In the genomic region with DNA sequence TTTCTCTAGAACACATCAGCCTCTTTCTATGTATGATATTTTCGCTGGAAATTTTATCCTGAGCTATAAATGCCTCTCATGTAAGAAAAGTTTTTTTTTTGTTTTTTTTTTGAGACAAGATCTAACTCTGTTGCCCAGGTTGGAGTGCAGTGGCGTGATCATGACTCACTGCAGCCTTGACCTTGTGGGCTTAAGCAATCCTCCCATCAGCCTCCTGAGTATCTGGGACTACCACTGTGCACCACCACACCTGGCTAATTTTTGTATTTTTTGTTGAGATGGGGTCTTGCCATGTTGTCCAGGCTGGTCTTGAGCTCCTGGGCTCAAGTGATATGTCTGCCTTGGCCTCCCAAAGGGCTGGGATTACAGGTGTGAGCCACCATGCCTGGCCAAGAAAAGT, we compare ENCODE assay signal across 14 cellular contexts.
DNase-seq lines count a peak whose midpoint lies in the region; ATAC-seq and TF ChIP-seq lines count a peak whose summit lies in the region.
"Had no signal": no experiment of that assay in that cellular context is flagged by ENCODE, and none has a peak within 500 bp of the region (broad histone marks: within the 10 kb centered on the region; RNA-seq: fewer than 3 reads in every experiment).

No MANE protein-coding gene starts in this region.

- H3K36me3 Mint-ChIP-seq in stimulated activated naive CD8-positive, alpha-beta T cell treated with anti-CD3 and anti-CD28 coated beads, Interleukin-15, Interleukin-2, amounts not matched to agents 100 ng/mL and 50 ng/mL, for 24 hours (ENCODE audit: low read depth), result peaks cover 14% of the 10 kb centered on the region
- no peaks in the 10 kb centered on the region for H3K36me3 Mint-ChIP-seq in Caco-2 (ENCODE audit: insufficient read depth, unreplicated experiment)
- H3K36me3 Mint-ChIP-seq: activated naive CD8-positive, alpha-beta T cell treated with anti-CD3 and anti-CD28 coated beads, Interleukin-2, amount 10 ng/mL, durations not matched to agents 7 days and 5 days had no signal

- no peak for ATAC-seq in stimulated activated naive CD8-positive, alpha-beta T cell treated with anti-CD3 and anti-CD28 coated beads, Interleukin-15, amount 100 ng/mL, for 72 hours
- ATAC-seq in foreskin keratinocyte, result peak; percentile 36
- ATAC-seq: activated CD4-positive, alpha-beta T cell treated with anti-CD3 and anti-CD28 coated beads for 36 hours; left lobe of liver had no signal

- H3K27me3 ChIP-seq in foreskin keratinocyte (no peaks in the 10 kb centered on the region), Caco-2 (replicated peaks; ENCODE audit: control insufficient read depth, insufficient read depth, low read length) (no peaks in the 10 kb centered on the region), right atrium auricular region (no peaks in the 10 kb centered on the region)
- H3K27me3 ChIP-seq: hepatocyte had no signal

- H3K27me3 Mint-ChIP-seq in stimulated activated naive CD8-positive, alpha-beta T cell treated with anti-CD3 and anti-CD28 coated beads, Interleukin-15, Interleukin-2, amounts not matched to agents 100 ng/mL and 50 ng/mL, for 24 hours, result no peaks in the 10 kb centered on the region
- H3K27me3 Mint-ChIP-seq in stimulated activated naive CD8-positive, alpha-beta T cell treated with anti-CD3 and anti-CD28 coated beads, Interleukin-15, amount 100 ng/mL, for 72 hours, result no peaks in the 10 kb centered on the region
- H3K27me3 Mint-ChIP-seq in Caco-2 (ENCODE audit: insufficient read depth, unreplicated experiment), result no peaks in the 10 kb centered on the region
- H3K27me3 Mint-ChIP-seq: activated CD4-positive, alpha-beta T cell treated with anti-CD3 and anti-CD28 coated beads for 36 hours; activated naive CD8-positive, alpha-beta T cell treated with anti-CD3 and anti-CD28 coated beads, Interleukin-2, amount 10 ng/mL, durations not matched to agents 7 days and 5 days had no signal

- POLR2A ChIA-PET in Caco-2 (lab: Charles Lee), result no interaction called here

- TF ChIP-seq CTCF in foreskin keratinocyte (conservative IDR thresholded peaks at IDR 0.05) (no peak), Caco-2 (IDR thresholded peaks at IDR 0.05; ENCODE audit: insufficient read depth in 1 of 2, low read depth in 1 of 2, low read length in 1 of 2, severe bottlenecking in 1 of 2, unreplicated experiment in 1 of 2) (no peak), right atrium auricular region (IDR thresholded peaks at IDR 0.05) (no peak)

- no peaks in the 10 kb centered on the region for H3K36me3 ChIP-seq in Caco-2 (ENCODE audit: control insufficient read depth, insufficient read depth, low read length)
- H3K36me3 ChIP-seq in right atrium auricular region, result no peaks in the 10 kb centered on the region

- peak overlapping the region; percentile 63 for H3K27ac Mint-ChIP-seq in stimulated activated naive CD8-positive, alpha-beta T cell treated with anti-CD3 and anti-CD28 coated beads, Interleukin-15, Interleukin-2, amounts not matched to agents 100 ng/mL and 50 ng/mL, for 24 hours
- H3K27ac Mint-ChIP-seq in stimulated activated naive CD8-positive, alpha-beta T cell treated with anti-CD3 and anti-CD28 coated beads, Interleukin-15, amount 100 ng/mL, for 72 hours, result no peak overlapping the region
- no peak overlapping the region for H3K27ac Mint-ChIP-seq in Caco-2 (ENCODE audit: unreplicated experiment)
- H3K27ac Mint-ChIP-seq: activated CD4-positive, alpha-beta T cell treated with anti-CD3 and anti-CD28 coated beads for 36 hours; activated naive CD8-positive, alpha-beta T cell treated with anti-CD3 and anti-CD28 coated beads, Interleukin-2, amount 10 ng/mL, durations not matched to agents 7 days and 5 days had no signal

- H3K9me3 ChIP-seq in Caco-2 (no peaks in the 10 kb centered on the region), right atrium auricular region (no peaks in the 10 kb centered on the region)

- DNase-seq in stimulated activated naive CD8-positive, alpha-beta T cell treated with anti-CD3 and anti-CD28 coated beads, Interleukin-15, amount 100 ng/mL, for 72 hours, result no peak
- DNase-seq in amniotic epithelial cell (ENCODE audit: low read depth) (peak; percentile 71), foreskin keratinocyte (peak in 1 of 2 donors; percentile 48), D341Med (ENCODE audit: low spot score) (no peak), Caco-2 (no peak), right atrium auricular region (ENCODE audit: low spot score) (no peak)
- no peak for DNase-seq in stimulated activated CD4-positive, alpha-beta T cell treated with anti-CD3 and anti-CD28 coated beads, Interleukin-15, amount 100 ng/mL, for 24 hours
- DNase-seq: activated CD4-positive, alpha-beta T cell treated with anti-CD3 and anti-CD28 coated beads for 36 hours; activated naive CD8-positive, alpha-beta T cell treated with anti-CD3 and anti-CD28 coated beads, Interleukin-2, amount 10 ng/mL, durations not matched to agents 7 days and 5 days; cerebellar nuclear complex; NCI-H1930 had no signal

- H3K4me3 ChIP-seq in Caco-2 (ENCODE audit: low read depth, low read length) (no peak overlapping the region), right atrium auricular region (no peak overlapping the region)
- H3K4me3 ChIP-seq: hepatocyte had no signal

- H3K4me3 Mint-ChIP-seq in stimulated activated naive CD8-positive, alpha-beta T cell treated with anti-CD3 and anti-CD28 coated beads, Interleukin-15, Interleukin-2, amounts not matched to agents 100 ng/mL and 50 ng/mL, for 24 hours, result no peak overlapping the region
- H3K4me3 Mint-ChIP-seq in stimulated activated naive CD8-positive, alpha-beta T cell treated with anti-CD3 and anti-CD28 coated beads, Interleukin-15, amount 100 ng/mL, for 72 hours, result no peak overlapping the region
- H3K4me3 Mint-ChIP-seq in Caco-2 (ENCODE audit: unreplicated experiment), result no peak overlapping the region
- H3K4me3 Mint-ChIP-seq: activated CD4-positive, alpha-beta T cell treated with anti-CD3 and anti-CD28 coated beads for 36 hours; activated naive CD8-positive, alpha-beta T cell treated with anti-CD3 and anti-CD28 coated beads, Interleukin-2, amount 10 ng/mL, durations not matched to agents 7 days and 5 days had no signal

- H3K9me3 Mint-ChIP-seq in stimulated activated naive CD8-positive, alpha-beta T cell treated with anti-CD3 and anti-CD28 coated beads, Interleukin-15, Interleukin-2, amounts not matched to agents 100 ng/mL and 50 ng/mL, for 24 hours, result no peaks in the 10 kb centered on the region
- no peaks in the 10 kb centered on the region for H3K9me3 Mint-ChIP-seq in stimulated activated naive CD8-positive, alpha-beta T cell treated with anti-CD3 and anti-CD28 coated beads, Interleukin-15, amount 100 ng/mL, for 72 hours
- no peaks in the 10 kb centered on the region for H3K9me3 Mint-ChIP-seq in Caco-2 (ENCODE audit: unreplicated experiment)
- H3K9me3 Mint-ChIP-seq: activated naive CD8-positive, alpha-beta T cell treated with anti-CD3 and anti-CD28 coated beads, Interleukin-2, amount 10 ng/mL, durations not matched to agents 7 days and 5 days had no signal

- no TSS peak for BruUV-seq in Caco-2 (replicated peaks; lab: Mats Ljungman, UMichigan)

- CTCF ChIA-PET in Caco-2 (lab: Charles Lee), result no interaction called here

- H3K27ac ChIP-seq in foreskin keratinocyte (no peak overlapping the region), right atrium auricular region (no peak overlapping the region)
- H3K27ac ChIP-seq: hepatocyte had no signal

- H3K4me1 ChIP-seq in foreskin keratinocyte (peaks cover 25% of the 10 kb centered on the region), Caco-2 (no peaks in the 10 kb centered on the region), right atrium auricular region (no peaks in the 10 kb centered on the region)

- intact Hi-C loops in Caco-2 (cut with micrococcal nuclease; ENCODE audit: unreplicated experiment), result no loop called here

- H3K4me1 Mint-ChIP-seq in stimulated activated naive CD8-positive, alpha-beta T cell treated with anti-CD3 and anti-CD28 coated beads, Interleukin-15, Interleukin-2, amounts not matched to agents 100 ng/mL and 50 ng/mL, for 24 hours (ENCODE audit: low read depth), result peaks cover 24% of the 10 kb centered on the region
- H3K4me1 Mint-ChIP-seq in stimulated activated naive CD8-positive, alpha-beta T cell treated with anti-CD3 and anti-CD28 coated beads, Interleukin-15, amount 100 ng/mL, for 72 hours, result peaks cover 19% of the 10 kb centered on the region
- no peaks in the 10 kb centered on the region for H3K4me1 Mint-ChIP-seq in Caco-2 (ENCODE audit: low read depth, unreplicated experiment)
